1 cellular context compared by ENCODE assay signal in genomic region chr5:179794575-179794974, GRCh38.
TF ChIP-seq lines count a peak whose summit lies in the region.

No MANE protein-coding gene starts in this region.

TF ChIP-seq in WTC11, 78 proteins besides CTCF, POLR2A, EP300 and RAD21 (continued from another document):
- TF ChIP-seq, protein P1, sequence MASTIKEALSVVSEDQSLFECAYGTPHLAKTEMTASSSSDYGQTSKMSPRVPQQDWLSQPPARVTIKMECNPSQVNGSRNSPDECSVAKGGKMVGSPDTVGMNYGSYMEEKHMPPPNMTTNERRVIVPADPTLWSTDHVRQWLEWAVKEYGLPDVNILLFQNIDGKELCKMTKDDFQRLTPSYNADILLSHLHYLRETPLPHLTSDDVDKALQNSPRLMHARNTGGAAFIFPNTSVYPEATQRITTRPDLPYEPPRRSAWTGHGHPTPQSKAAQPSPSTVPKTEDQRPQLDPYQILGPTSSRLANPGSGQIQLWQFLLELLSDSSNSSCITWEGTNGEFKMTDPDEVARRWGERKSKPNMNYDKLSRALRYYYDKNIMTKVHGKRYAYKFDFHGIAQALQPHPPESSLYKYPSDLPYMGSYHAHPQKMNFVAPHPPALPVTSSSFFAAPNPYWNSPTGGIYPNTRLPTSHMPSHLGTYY (CRISPR knock-in tag; IDR thresholded peaks at IDR 0.05), result no peak
- no peak for TF ChIP-seq ZNF532 (CRISPR knock-in tag; IDR thresholded peaks at IDR 0.05; ENCODE audit: borderline replicate concordance)
- no peak for TF ChIP-seq NR1H2 (CRISPR knock-in tag; IDR thresholded peaks at IDR 0.05)
- no peak for TF ChIP-seq ATF6 (CRISPR knock-in tag; IDR thresholded peaks at IDR 0.05)
- no peak for TF ChIP-seq NR3C1 (CRISPR knock-in tag; conservative IDR thresholded peaks at IDR 0.05; ENCODE audit: low read depth)
- TF ChIP-seq FOXK1 (CRISPR knock-in tag; IDR thresholded peaks at IDR 0.05), result no peak
- TF ChIP-seq, protein P2, sequence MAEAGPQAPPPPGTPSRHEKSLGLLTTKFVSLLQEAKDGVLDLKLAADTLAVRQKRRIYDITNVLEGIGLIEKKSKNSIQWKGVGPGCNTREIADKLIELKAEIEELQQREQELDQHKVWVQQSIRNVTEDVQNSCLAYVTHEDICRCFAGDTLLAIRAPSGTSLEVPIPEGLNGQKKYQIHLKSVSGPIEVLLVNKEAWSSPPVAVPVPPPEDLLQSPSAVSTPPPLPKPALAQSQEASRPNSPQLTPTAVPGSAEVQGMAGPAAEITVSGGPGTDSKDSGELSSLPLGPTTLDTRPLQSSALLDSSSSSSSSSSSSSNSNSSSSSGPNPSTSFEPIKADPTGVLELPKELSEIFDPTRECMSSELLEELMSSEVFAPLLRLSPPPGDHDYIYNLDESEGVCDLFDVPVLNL (CRISPR knock-in tag; IDR thresholded peaks at IDR 0.05; ENCODE audit: borderline replicate concordance, low read depth), result no peak
- no peak for TF ChIP-seq ZNF232 (CRISPR knock-in tag; IDR thresholded peaks at IDR 0.05)
- no peak for TF ChIP-seq ZNF219 (CRISPR knock-in tag; IDR thresholded peaks at IDR 0.05; ENCODE audit: borderline replicate concordance)
- no peak for TF ChIP-seq MYBL2 (CRISPR knock-in tag; IDR thresholded peaks at IDR 0.05)
